ENCODE assay signal across 1 cellular context in the genomic region with DNA sequence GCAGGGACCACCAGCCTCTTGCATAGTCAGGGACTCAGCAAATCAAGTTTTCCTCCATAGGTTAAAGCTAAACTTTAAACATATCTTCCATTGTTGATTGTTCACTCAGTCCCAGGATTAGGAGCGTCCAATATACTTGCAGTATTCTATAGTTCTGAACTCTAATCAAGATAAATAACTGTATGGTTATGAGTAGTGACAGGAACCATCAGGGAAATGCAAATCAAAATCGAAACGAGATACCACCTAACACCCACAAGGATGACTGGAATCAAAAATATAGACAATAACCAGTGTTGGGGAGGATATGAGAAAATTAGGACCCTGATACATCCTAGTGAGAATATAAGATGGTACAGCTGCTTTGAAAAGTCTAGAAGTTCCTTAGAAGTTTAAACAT.
TF ChIP-seq lines count a peak whose summit lies in the region.

No MANE protein-coding gene starts in this region.

TF ChIP-seq in IMR-90, 13 proteins besides CTCF, POLR2A, EP300 and RAD21 (continued from another document):
- TF ChIP-seq CHD1 (IDR thresholded peaks at IDR 0.05; ENCODE audit: low read depth, low read length), result no peak
